Comparison of ENCODE assay signal across 1 cellular context in the genomic region with DNA sequence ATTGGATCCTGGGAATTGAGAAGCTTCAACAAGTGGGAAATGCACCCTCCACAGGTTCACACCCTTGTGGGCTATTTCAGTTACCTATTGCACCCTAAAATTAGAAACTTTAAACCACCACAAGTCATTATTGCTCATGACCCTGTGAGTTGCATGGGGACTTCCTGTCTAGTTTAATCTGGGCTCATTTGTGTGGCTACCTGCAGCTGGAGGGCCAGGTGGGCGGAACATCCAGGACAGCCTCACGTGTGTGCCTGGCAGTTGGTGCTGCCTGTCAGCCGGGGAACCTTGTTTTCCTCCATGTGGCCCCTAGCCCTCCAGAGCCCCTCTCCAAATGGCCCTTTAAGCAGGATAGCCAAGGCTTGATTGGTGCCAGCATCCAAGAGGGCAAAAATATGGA.
TF ChIP-seq lines count a peak whose summit lies in the region.

No MANE protein-coding gene starts in this region.

TF ChIP-seq in GM12878, 131 proteins besides CTCF, POLR2A, EP300 and RAD21 (continued from another document):
- TF ChIP-seq CREM (IDR thresholded peaks at IDR 0.05; ENCODE audit: low read depth) (peak; percentile 53; the same call in 1 of the 2 replicates), IKZF2 (IDR thresholded peaks at IDR 0.05) (peak in 1 of 2 experiments; percentile 45; a peak in 2 of 4 replicates), BHLHE40 (IDR thresholded peaks at IDR 0.05; ENCODE audit: borderline replicate concordance in 1 of 2, low read depth in 2 of 2, low read length in 1 of 2) (peak; percentile 62 to 85), MTA2 (IDR thresholded peaks at IDR 0.05; ENCODE audit: low read depth) (peak; percentile 33; the same call in 1 of the 2 replicates)
